In the genomic region with DNA sequence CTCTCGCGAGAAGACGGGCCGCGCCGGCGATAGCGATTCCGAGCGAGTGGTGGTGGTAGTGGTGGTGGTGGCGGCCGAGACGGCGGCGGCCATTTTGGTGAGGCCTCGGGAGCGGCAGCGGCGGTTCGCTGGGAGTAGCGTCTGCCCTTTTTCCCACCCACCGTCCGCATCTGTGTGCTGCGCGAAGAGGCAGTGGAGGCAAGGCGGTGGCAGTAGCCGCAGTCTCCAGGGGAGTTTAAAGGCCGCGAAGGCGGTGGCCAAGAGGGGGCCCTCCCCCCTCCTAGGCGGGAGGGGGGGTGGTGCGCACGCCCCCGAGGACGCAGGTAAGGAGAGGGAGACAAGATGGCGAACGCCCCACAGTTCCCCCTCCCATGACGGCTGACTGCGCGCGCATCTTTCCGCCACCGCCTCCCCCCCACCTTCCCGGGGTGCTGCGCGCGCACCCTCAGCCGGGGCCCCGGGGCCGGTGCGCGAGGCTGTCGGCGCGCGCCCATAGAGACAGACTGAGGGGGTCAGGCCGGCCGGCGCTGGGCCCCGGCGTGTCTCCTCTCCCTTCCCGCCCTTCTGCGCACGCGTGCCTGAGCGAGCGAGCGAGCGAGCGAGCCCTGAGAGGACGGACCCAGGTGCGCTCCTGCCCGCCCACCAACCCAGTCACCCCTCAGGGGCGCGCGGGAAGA, we compare ENCODE assay signal across 1 cellular context.
A peak's percentile ranks its signal among the peaks of the same experiment; 100 is the strongest.
TF ChIP-seq lines count a peak whose summit lies in the region.

No MANE protein-coding gene starts in this region.

TF ChIP-seq in HepG2, 621 proteins besides CTCF, POLR2A, EP300 and RAD21 (continued from another document and continues in another):
- TF ChIP-seq ETV6 (CRISPR knock-in tag; conservative IDR thresholded peaks at IDR 0.05) (no peak; the same call in 1 of the 2 replicates), DMAP1 (CRISPR knock-in tag; IDR thresholded peaks at IDR 0.05) (peak; percentile 99), ZNF230 (CRISPR knock-in tag; IDR thresholded peaks at IDR 0.05) (peak; percentile 87), MYNN (CRISPR knock-in tag; IDR thresholded peaks at IDR 0.05; ENCODE audit: low read depth) (peak; percentile 92; the same call in 1 of the 2 replicates), SAFB2 (CRISPR knock-in tag; IDR thresholded peaks at IDR 0.05; ENCODE audit: borderline replicate concordance, low read depth) (peak; percentile 75), YEATS2 (CRISPR knock-in tag; IDR thresholded peaks at IDR 0.05; ENCODE audit: borderline replicate concordance) (peak; percentile 98), ZNF30 (CRISPR knock-in tag; IDR thresholded peaks at IDR 0.05) (no peak), XRCC5 (optimal IDR thresholded peaks at IDR 0.05; ENCODE audit: low read length) (peak; percentile 92), ZNF317 (CRISPR knock-in tag; IDR thresholded peaks at IDR 0.05) (peak; percentile 90; the same call in 1 of the 2 replicates), XBP1 (CRISPR knock-in tag; IDR thresholded peaks at IDR 0.05) (no peak), SCMH1 (CRISPR knock-in tag; IDR thresholded peaks at IDR 0.05; ENCODE audit: borderline replicate concordance) (no peak), AHR (CRISPR knock-in tag; IDR thresholded peaks at IDR 0.05) (peak; percentile 93), STAT5B (CRISPR knock-in tag; IDR thresholded peaks at IDR 0.05) (no peak), JDP2 (CRISPR knock-in tag; IDR thresholded peaks at IDR 0.05; ENCODE audit: borderline replicate concordance) (no peak; the same call in 1 of the 2 replicates), MEIS1 (CRISPR knock-in tag; IDR thresholded peaks at IDR 0.05; ENCODE audit: borderline replicate concordance) (peak; percentile 83; the same call in 1 of the 2 replicates), ZNF619 (CRISPR knock-in tag; IDR thresholded peaks at IDR 0.05) (0 out of 2 replicates have a peak, but pooled peaks have one; percentile 6), ZMYM2 (CRISPR knock-in tag; IDR thresholded peaks at IDR 0.05) (no peak), ZBTB8A (CRISPR knock-in tag; IDR thresholded peaks at IDR 0.05; ENCODE audit: borderline replicate concordance, low read depth) (peak; percentile 34; the same call in 1 of the 2 replicates), NFIB (CRISPR knock-in tag; IDR thresholded peaks at IDR 0.05; ENCODE audit: borderline replicate concordance) (no peak), STAG1 (CRISPR knock-in tag; IDR thresholded peaks at IDR 0.05) (0 out of 2 replicates have a peak, but pooled peaks have one; percentile 7), BCL6 (CRISPR knock-in tag; IDR thresholded peaks at IDR 0.05) (peak; percentile 67), HDAC2 (CRISPR knock-in tag; IDR thresholded peaks at IDR 0.05) (no peak; the same call in 1 of the 2 replicates), ZNF547 (CRISPR knock-in tag; IDR thresholded peaks at IDR 0.05) (0 out of 2 replicates have a peak, but pooled peaks have one; percentile 37), ZSCAN20 (CRISPR knock-in tag; IDR thresholded peaks at IDR 0.05; ENCODE audit: borderline replicate concordance) (peak; percentile 32), IKZF1 (IDR thresholded peaks at IDR 0.05) (no peak), ZNF572 (CRISPR knock-in tag; IDR thresholded peaks at IDR 0.05) (peak; percentile 12; the same call in 1 of the 2 replicates), ZNF136 (CRISPR knock-in tag; IDR thresholded peaks at IDR 0.05; ENCODE audit: low read depth) (peak; percentile 59), PPARG (CRISPR knock-in tag; conservative IDR thresholded peaks at IDR 0.05) (peak; percentile 66), NR2C2 (CRISPR knock-in tag; IDR thresholded peaks at IDR 0.05; ENCODE audit: borderline replicate concordance) (peak; percentile 96), NFKB2 (CRISPR knock-in tag; IDR thresholded peaks at IDR 0.05; ENCODE audit: borderline replicate concordance) (peak; percentile 96; the same call in 1 of the 2 replicates), NCOA1 (CRISPR knock-in tag; IDR thresholded peaks at IDR 0.05) (no peak), RELA (CRISPR knock-in tag; IDR thresholded peaks at IDR 0.05) (no peak; the same call in 1 of the 2 replicates), ZNF644 (CRISPR knock-in tag; IDR thresholded peaks at IDR 0.05; ENCODE audit: low read depth) (no peak), TEAD2 (CRISPR knock-in tag; IDR thresholded peaks at IDR 0.05) (no peak), ZNF350 (CRISPR knock-in tag; IDR thresholded peaks at IDR 0.05; ENCODE audit: borderline replicate concordance, low read depth) (peak; percentile 97), KDM4B (CRISPR knock-in tag; IDR thresholded peaks at IDR 0.05) (peak; percentile 91)
- TF ChIP-seq, protein P1, sequence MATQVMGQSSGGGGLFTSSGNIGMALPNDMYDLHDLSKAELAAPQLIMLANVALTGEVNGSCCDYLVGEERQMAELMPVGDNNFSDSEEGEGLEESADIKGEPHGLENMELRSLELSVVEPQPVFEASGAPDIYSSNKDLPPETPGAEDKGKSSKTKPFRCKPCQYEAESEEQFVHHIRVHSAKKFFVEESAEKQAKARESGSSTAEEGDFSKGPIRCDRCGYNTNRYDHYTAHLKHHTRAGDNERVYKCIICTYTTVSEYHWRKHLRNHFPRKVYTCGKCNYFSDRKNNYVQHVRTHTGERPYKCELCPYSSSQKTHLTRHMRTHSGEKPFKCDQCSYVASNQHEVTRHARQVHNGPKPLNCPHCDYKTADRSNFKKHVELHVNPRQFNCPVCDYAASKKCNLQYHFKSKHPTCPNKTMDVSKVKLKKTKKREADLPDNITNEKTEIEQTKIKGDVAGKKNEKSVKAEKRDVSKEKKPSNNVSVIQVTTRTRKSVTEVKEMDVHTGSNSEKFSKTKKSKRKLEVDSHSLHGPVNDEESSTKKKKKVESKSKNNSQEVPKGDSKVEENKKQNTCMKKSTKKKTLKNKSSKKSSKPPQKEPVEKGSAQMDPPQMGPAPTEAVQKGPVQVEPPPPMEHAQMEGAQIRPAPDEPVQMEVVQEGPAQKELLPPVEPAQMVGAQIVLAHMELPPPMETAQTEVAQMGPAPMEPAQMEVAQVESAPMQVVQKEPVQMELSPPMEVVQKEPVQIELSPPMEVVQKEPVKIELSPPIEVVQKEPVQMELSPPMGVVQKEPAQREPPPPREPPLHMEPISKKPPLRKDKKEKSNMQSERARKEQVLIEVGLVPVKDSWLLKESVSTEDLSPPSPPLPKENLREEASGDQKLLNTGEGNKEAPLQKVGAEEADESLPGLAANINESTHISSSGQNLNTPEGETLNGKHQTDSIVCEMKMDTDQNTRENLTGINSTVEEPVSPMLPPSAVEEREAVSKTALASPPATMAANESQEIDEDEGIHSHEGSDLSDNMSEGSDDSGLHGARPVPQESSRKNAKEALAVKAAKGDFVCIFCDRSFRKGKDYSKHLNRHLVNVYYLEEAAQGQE (IDR thresholded peaks at IDR 0.05; ENCODE audit: borderline replicate concordance in 1 of 2, low read depth in 1 of 2, low read length in 2 of 2): peak in 1 of 2 experiments; percentile 66; a peak in 1 of 4 replicates
- TF ChIP-seq, protein P2, sequence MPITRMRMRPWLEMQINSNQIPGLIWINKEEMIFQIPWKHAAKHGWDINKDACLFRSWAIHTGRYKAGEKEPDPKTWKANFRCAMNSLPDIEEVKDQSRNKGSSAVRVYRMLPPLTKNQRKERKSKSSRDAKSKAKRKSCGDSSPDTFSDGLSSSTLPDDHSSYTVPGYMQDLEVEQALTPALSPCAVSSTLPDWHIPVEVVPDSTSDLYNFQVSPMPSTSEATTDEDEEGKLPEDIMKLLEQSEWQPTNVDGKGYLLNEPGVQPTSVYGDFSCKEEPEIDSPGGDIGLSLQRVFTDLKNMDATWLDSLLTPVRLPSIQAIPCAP (CRISPR knock-in tag; IDR thresholded peaks at IDR 0.05; ENCODE audit: low read depth): 0 out of 2 replicates have a peak, but pooled peaks have one; percentile 55
- TF ChIP-seq, protein P3, sequence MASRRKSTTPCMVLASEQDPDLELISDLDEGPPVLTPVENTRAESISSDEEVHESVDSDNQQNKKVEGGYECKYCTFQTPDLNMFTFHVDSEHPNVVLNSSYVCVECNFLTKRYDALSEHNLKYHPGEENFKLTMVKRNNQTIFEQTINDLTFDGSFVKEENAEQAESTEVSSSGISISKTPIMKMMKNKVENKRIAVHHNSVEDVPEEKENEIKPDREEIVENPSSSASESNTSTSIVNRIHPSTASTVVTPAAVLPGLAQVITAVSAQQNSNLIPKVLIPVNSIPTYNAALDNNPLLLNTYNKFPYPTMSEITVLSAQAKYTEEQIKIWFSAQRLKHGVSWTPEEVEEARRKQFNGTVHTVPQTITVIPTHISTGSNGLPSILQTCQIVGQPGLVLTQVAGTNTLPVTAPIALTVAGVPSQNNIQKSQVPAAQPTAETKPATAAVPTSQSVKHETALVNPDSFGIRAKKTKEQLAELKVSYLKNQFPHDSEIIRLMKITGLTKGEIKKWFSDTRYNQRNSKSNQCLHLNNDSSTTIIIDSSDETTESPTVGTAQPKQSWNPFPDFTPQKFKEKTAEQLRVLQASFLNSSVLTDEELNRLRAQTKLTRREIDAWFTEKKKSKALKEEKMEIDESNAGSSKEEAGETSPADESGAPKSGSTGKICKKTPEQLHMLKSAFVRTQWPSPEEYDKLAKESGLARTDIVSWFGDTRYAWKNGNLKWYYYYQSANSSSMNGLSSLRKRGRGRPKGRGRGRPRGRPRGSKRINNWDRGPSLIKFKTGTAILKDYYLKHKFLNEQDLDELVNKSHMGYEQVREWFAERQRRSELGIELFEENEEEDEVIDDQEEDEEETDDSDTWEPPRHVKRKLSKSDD (CRISPR knock-in tag; IDR thresholded peaks at IDR 0.05; ENCODE audit: low read depth): peak; percentile 99
- TF ChIP-seq, protein P4, sequence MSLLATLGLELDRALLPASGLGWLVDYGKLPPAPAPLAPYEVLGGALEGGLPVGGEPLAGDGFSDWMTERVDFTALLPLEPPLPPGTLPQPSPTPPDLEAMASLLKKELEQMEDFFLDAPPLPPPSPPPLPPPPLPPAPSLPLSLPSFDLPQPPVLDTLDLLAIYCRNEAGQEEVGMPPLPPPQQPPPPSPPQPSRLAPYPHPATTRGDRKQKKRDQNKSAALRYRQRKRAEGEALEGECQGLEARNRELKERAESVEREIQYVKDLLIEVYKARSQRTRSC (CRISPR knock-in tag; IDR thresholded peaks at IDR 0.05; ENCODE audit: low read depth): no peak
- TF ChIP-seq, protein P5, sequence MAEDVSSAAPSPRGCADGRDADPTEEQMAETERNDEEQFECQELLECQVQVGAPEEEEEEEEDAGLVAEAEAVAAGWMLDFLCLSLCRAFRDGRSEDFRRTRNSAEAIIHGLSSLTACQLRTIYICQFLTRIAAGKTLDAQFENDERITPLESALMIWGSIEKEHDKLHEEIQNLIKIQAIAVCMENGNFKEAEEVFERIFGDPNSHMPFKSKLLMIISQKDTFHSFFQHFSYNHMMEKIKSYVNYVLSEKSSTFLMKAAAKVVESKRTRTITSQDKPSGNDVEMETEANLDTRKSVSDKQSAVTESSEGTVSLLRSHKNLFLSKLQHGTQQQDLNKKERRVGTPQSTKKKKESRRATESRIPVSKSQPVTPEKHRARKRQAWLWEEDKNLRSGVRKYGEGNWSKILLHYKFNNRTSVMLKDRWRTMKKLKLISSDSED (CRISPR knock-in tag; IDR thresholded peaks at IDR 0.05): peak; percentile 90; the same call in 1 of the 2 replicates
- TF ChIP-seq, protein P6, sequence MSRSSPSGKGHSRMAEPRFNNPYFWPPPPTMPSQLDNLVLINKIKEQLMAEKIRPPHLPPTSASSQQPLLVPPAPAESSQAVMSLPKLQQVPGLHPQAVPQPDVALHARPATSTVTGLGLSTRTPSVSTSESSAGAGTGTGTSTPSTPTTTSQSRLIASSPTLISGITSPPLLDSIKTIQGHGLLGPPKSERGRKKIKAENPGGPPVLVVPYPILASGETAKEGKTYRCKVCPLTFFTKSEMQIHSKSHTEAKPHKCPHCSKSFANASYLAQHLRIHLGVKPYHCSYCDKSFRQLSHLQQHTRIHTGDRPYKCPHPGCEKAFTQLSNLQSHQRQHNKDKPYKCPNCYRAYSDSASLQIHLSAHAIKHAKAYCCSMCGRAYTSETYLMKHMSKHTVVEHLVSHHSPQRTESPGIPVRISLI (CRISPR knock-in tag; IDR thresholded peaks at IDR 0.05; ENCODE audit: borderline replicate concordance): no peak
- TF ChIP-seq, protein P7, sequence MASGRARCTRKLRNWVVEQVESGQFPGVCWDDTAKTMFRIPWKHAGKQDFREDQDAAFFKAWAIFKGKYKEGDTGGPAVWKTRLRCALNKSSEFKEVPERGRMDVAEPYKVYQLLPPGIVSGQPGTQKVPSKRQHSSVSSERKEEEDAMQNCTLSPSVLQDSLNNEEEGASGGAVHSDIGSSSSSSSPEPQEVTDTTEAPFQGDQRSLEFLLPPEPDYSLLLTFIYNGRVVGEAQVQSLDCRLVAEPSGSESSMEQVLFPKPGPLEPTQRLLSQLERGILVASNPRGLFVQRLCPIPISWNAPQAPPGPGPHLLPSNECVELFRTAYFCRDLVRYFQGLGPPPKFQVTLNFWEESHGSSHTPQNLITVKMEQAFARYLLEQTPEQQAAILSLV (CRISPR knock-in tag; IDR thresholded peaks at IDR 0.05; ENCODE audit: borderline replicate concordance): peak; percentile 92
- TF ChIP-seq, protein P8, sequence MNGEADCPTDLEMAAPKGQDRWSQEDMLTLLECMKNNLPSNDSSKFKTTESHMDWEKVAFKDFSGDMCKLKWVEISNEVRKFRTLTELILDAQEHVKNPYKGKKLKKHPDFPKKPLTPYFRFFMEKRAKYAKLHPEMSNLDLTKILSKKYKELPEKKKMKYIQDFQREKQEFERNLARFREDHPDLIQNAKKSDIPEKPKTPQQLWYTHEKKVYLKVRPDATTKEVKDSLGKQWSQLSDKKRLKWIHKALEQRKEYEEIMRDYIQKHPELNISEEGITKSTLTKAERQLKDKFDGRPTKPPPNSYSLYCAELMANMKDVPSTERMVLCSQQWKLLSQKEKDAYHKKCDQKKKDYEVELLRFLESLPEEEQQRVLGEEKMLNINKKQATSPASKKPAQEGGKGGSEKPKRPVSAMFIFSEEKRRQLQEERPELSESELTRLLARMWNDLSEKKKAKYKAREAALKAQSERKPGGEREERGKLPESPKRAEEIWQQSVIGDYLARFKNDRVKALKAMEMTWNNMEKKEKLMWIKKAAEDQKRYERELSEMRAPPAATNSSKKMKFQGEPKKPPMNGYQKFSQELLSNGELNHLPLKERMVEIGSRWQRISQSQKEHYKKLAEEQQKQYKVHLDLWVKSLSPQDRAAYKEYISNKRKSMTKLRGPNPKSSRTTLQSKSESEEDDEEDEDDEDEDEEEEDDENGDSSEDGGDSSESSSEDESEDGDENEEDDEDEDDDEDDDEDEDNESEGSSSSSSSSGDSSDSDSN (CRISPR knock-in tag; IDR thresholded peaks at IDR 0.05): peak; percentile 89
- TF ChIP-seq, protein P9, sequence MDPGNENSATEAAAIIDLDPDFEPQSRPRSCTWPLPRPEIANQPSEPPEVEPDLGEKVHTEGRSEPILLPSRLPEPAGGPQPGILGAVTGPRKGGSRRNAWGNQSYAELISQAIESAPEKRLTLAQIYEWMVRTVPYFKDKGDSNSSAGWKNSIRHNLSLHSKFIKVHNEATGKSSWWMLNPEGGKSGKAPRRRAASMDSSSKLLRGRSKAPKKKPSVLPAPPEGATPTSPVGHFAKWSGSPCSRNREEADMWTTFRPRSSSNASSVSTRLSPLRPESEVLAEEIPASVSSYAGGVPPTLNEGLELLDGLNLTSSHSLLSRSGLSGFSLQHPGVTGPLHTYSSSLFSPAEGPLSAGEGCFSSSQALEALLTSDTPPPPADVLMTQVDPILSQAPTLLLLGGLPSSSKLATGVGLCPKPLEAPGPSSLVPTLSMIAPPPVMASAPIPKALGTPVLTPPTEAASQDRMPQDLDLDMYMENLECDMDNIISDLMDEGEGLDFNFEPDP (CRISPR knock-in tag; conservative IDR thresholded peaks at IDR 0.05): no peak
- TF ChIP-seq, protein P10, sequence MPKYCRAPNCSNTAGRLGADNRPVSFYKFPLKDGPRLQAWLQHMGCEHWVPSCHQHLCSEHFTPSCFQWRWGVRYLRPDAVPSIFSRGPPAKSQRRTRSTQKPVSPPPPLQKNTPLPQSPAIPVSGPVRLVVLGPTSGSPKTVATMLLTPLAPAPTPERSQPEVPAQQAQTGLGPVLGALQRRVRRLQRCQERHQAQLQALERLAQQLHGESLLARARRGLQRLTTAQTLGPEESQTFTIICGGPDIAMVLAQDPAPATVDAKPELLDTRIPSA (CRISPR knock-in tag; IDR thresholded peaks at IDR 0.05; ENCODE audit: borderline replicate concordance): no peak
